Comparison of ENCODE assay signal across 11 cellular contexts in the genomic region with DNA sequence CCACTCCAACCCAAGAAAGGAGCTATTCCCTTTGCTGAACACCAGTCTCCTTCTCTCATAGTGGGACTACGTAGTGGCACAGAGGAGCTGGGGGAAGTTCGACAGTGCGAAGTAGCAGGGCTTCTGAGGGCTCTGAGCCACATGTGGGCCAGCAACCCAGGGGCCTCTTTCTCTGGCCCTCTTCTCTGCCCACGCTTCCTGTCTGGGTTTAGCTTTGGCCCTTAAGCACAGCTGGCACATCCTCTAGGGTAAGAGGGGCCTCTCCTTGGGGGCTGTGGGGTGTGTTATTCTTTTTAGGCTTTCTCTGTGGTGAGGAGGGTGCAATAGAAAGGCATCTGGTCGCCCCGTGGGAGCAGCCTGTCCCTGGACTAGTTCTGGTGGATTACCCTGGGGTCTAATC.
DNase-seq lines count a peak whose midpoint lies in the region; ATAC-seq, FAIRE-seq and TF ChIP-seq lines count a peak whose summit lies in the region.
"Had no signal": no experiment of that assay in that cellular context is flagged by ENCODE, and none has a peak within 500 bp of the region (broad histone marks: within the 10 kb centered on the region; RNA-seq: fewer than 3 reads in every experiment).

No MANE protein-coding gene starts in this region.

- H3K4me3 ChIP-seq in gastroesophageal sphincter = no peak overlapping the region
- H3K4me3 ChIP-seq: left ventricle myocardium inferior, vagina had no signal

- no peak for TF ChIP-seq POLR2A in gastroesophageal sphincter (IDR thresholded peaks at IDR 0.05)

- H3K27ac Mint-ChIP-seq in activated CD4-positive, alpha-beta memory T cell treated with anti-CD3 and anti-CD28 coated beads for 36 hours = no peak overlapping the region
- no peak overlapping the region for H3K27ac Mint-ChIP-seq in activated CD4-positive, alpha-beta memory T cell treated with anti-CD3 and anti-CD28 coated beads, Interleukin-2, amount 10 ng/mL, durations not matched to agents 7 days and 5 days
- peak overlapping the region; percentile 86 for H3K27ac Mint-ChIP-seq in stimulated activated memory B cell treated with anti-CD40 and anti-IgM and Interleukin-4, amounts not matched to agents 10 μg/mL and 1 μg/mL and 100 μg/mL, for 72 hours

- no CpG with 5 or more reads among the region's 6 CpGs for WGBS in gastroesophageal sphincter (ENCODE audit: low coverage in 1 of 2), 2 donors

- peak; percentile 85 for ATAC-seq in GM21786 (IDR thresholded peaks at IDR 0.05; ENCODE audit: unreplicated experiment)
- peak; percentile 89 for ATAC-seq in stimulated activated memory B cell treated with anti-CD40 and anti-IgM and Interleukin-4, amounts not matched to agents 10 μg/mL and 1 μg/mL and 100 μg/mL, for 72 hours
- ATAC-seq in gastroesophageal sphincter = no peak

- CTCF ChIA-PET in activated CD4-positive, alpha-beta memory T cell treated with anti-CD3 and anti-CD28 coated beads for 36 hours (lab: Charles Lee) = no interaction called here
- CTCF ChIA-PET in activated CD4-positive, alpha-beta memory T cell treated with anti-CD3 and anti-CD28 coated beads, Interleukin-2, amount 10 ng/mL, durations not matched to agents 7 days and 5 days (lab: Charles Lee) = interaction anchor here (1.3 kb wide), 1 partner anchor 166 kb away, joined by 3 read pairs; no protein-coding TSS in a partner anchor

- peaks cover 24% of the 10 kb centered on the region for H3K4me1 Mint-ChIP-seq in activated CD4-positive, alpha-beta memory T cell treated with anti-CD3 and anti-CD28 coated beads for 36 hours (ENCODE audit: low read depth)
- H3K4me1 Mint-ChIP-seq in activated CD4-positive, alpha-beta memory T cell treated with anti-CD3 and anti-CD28 coated beads, Interleukin-2, amount 10 ng/mL, durations not matched to agents 7 days and 5 days = peaks cover 25% of the 10 kb centered on the region
- peaks cover 20% of the 10 kb centered on the region for H3K4me1 Mint-ChIP-seq in stimulated activated memory B cell treated with anti-CD40 and anti-IgM and Interleukin-4, amounts not matched to agents 10 μg/mL and 1 μg/mL and 100 μg/mL, for 72 hours

- intact Hi-C loops in activated CD4-positive, alpha-beta memory T cell treated with anti-CD3 and anti-CD28 coated beads for 36 hours (cut with micrococcal nuclease) = no loop called here

- no peak for FAIRE-seq in urothelium cell line (lab: Jason Lieb, UNC)

- H3K4me3 Mint-ChIP-seq in activated CD4-positive, alpha-beta memory T cell treated with anti-CD3 and anti-CD28 coated beads for 36 hours = no peak overlapping the region
- no peak overlapping the region for H3K4me3 Mint-ChIP-seq in activated CD4-positive, alpha-beta memory T cell treated with anti-CD3 and anti-CD28 coated beads, Interleukin-2, amount 10 ng/mL, durations not matched to agents 7 days and 5 days
- H3K4me3 Mint-ChIP-seq in stimulated activated memory B cell treated with anti-CD40 and anti-IgM and Interleukin-4, amounts not matched to agents 10 μg/mL and 1 μg/mL and 100 μg/mL, for 72 hours = peak overlapping the region; percentile 46

- peak overlapping the region; percentile 80 for H3K27ac ChIP-seq in KOPT-K1 (ENCODE audit: low read depth, low read length, poor library complexity, severe bottlenecking)
- no peak overlapping the region for H3K27ac ChIP-seq in gastroesophageal sphincter
- H3K27ac ChIP-seq: epithelial cell of prostate, left ventricle myocardium inferior, vagina had no signal

- no peak for TF ChIP-seq EP300 in gastroesophageal sphincter (IDR thresholded peaks at IDR 0.05)

- H3K36me3 Mint-ChIP-seq in activated CD4-positive, alpha-beta memory T cell treated with anti-CD3 and anti-CD28 coated beads for 36 hours = no peaks in the 10 kb centered on the region
- H3K36me3 Mint-ChIP-seq in activated CD4-positive, alpha-beta memory T cell treated with anti-CD3 and anti-CD28 coated beads, Interleukin-2, amount 10 ng/mL, durations not matched to agents 7 days and 5 days (ENCODE audit: low read depth) = no peaks in the 10 kb centered on the region
- H3K36me3 Mint-ChIP-seq in stimulated activated memory B cell treated with anti-CD40 and anti-IgM and Interleukin-4, amounts not matched to agents 10 μg/mL and 1 μg/mL and 100 μg/mL, for 72 hours = no peaks in the 10 kb centered on the region

- no peak for TF ChIP-seq CTCF in gastroesophageal sphincter (IDR thresholded peaks at IDR 0.05)

- H3K27me3 Mint-ChIP-seq in activated CD4-positive, alpha-beta memory T cell treated with anti-CD3 and anti-CD28 coated beads for 36 hours = no peaks in the 10 kb centered on the region
- H3K27me3 Mint-ChIP-seq in activated CD4-positive, alpha-beta memory T cell treated with anti-CD3 and anti-CD28 coated beads, Interleukin-2, amount 10 ng/mL, durations not matched to agents 7 days and 5 days = no peaks in the 10 kb centered on the region
- H3K27me3 Mint-ChIP-seq in stimulated activated memory B cell treated with anti-CD40 and anti-IgM and Interleukin-4, amounts not matched to agents 10 μg/mL and 1 μg/mL and 100 μg/mL, for 72 hours = no peaks in the 10 kb centered on the region

- no peaks in the 10 kb centered on the region for H3K4me1 ChIP-seq in gastroesophageal sphincter
- H3K4me1 ChIP-seq: left ventricle myocardium inferior, vagina had no signal

- H3K36me3 ChIP-seq in KOPT-K1 (ENCODE audit: insufficient read depth, low read length) = no peaks in the 10 kb centered on the region
- no peaks in the 10 kb centered on the region for H3K36me3 ChIP-seq in gastroesophageal sphincter
- H3K36me3 ChIP-seq: left ventricle myocardium inferior, vagina had no signal

- peak; percentile 29 for DNase-seq in activated CD4-positive, alpha-beta memory T cell treated with anti-CD3 and anti-CD28 coated beads for 36 hours
- DNase-seq in activated CD4-positive, alpha-beta memory T cell treated with anti-CD3 and anti-CD28 coated beads, Interleukin-2, amount 10 ng/mL, durations not matched to agents 7 days and 5 days = no peak
- DNase-seq in SKM-1 treated with dmso at 0.1 percent for 144 hours (lab: John Stamatoyannopoulos, UW; ENCODE audit: unreplicated experiment) (no peak), urothelium cell line (ENCODE audit: low spot score) (no peak)
- DNase-seq: left ventricle myocardium inferior had no signal

- peaks cover 6% of the 10 kb centered on the region for H3K9me3 Mint-ChIP-seq in activated CD4-positive, alpha-beta memory T cell treated with anti-CD3 and anti-CD28 coated beads for 36 hours
- no peaks in the 10 kb centered on the region for H3K9me3 Mint-ChIP-seq in activated CD4-positive, alpha-beta memory T cell treated with anti-CD3 and anti-CD28 coated beads, Interleukin-2, amount 10 ng/mL, durations not matched to agents 7 days and 5 days
- H3K9me3 Mint-ChIP-seq in stimulated activated memory B cell treated with anti-CD40 and anti-IgM and Interleukin-4, amounts not matched to agents 10 μg/mL and 1 μg/mL and 100 μg/mL, for 72 hours = no peaks in the 10 kb centered on the region

- H3K9me3 ChIP-seq in KOPT-K1 (ENCODE audit: insufficient read depth, low read length, poor library complexity, severe bottlenecking) (no peaks in the 10 kb centered on the region), gastroesophageal sphincter (no peaks in the 10 kb centered on the region)
- H3K9me3 ChIP-seq: left ventricle myocardium inferior, vagina had no signal

- H3K27me3 ChIP-seq in gastroesophageal sphincter = no peaks in the 10 kb centered on the region
- H3K27me3 ChIP-seq: vagina had no signal

- POLR2A ChIA-PET in activated CD4-positive, alpha-beta memory T cell treated with anti-CD3 and anti-CD28 coated beads for 36 hours (lab: Charles Lee) = no interaction called here
- POLR2A ChIA-PET in activated CD4-positive, alpha-beta memory T cell treated with anti-CD3 and anti-CD28 coated beads, Interleukin-2, amount 10 ng/mL, durations not matched to agents 7 days and 5 days (lab: Charles Lee) = interaction anchor here (1.4 kb wide), 1 partner anchor 165 kb away, joined by 3 read pairs; no protein-coding TSS in a partner anchor
